8 cellular contexts compared by ENCODE assay signal in the genomic region with DNA sequence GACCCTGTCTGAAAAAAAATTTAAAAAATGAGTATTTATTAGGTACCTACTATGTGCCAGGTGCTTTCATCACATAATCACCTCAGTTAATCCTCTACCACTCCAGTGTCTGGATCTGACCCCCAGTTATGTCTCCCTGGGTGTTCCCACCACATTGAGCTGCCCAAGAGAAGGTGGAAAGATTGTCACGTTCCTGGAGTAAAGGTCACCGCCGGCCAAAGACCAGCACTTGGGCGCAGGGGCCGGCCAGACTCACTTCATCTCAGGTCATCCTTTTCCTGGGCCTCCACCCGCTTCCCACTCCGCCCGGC. TPM values are rescaled to one million over a fixed set of nuclear protein-coding genes. Genes with fewer than 3 reads are reported as not detected.
DNase-seq lines count a peak whose midpoint lies in the region; ATAC-seq, FAIRE-seq and TF ChIP-seq lines count a peak whose summit lies in the region.

No MANE protein-coding gene starts in this region.

- H3K4me2 ChIP-seq in fibroblast of lung (ENCODE audit: extremely low read depth, insufficient read depth, low read length), result peak overlapping the region; percentile 99

- no peaks in the 10 kb centered on the region for H3K9me3 ChIP-seq in fibroblast of lung (ENCODE audit: control insufficient read depth, insufficient read depth, low read depth, low read length)
- H3K9me3 ChIP-seq in pancreas, result no peaks in the 10 kb centered on the region

- H3K4me1 Mint-ChIP-seq in Calu3 (ENCODE audit: low read depth, unreplicated experiment), result peaks cover 8% of the 10 kb centered on the region

- H3K4me3 ChIP-seq in fibroblast of lung (replicated peaks in 1 of 4; ENCODE audit: control extremely low read depth in 1 of 4, insufficient read depth in 1 of 4, low read depth in 3 of 4, low read length in 4 of 4) (peak overlapping the region; percentile 74 to 95 (median 89)), pancreas (peak overlapping the region; percentile 83 to 94 (median 90))

- H3K36me3 ChIP-seq in fibroblast of lung (ENCODE audit: control insufficient read depth, insufficient read depth, low read length), result peaks cover 16% of the 10 kb centered on the region
- H3K36me3 ChIP-seq in pancreas, result peaks cover 0 to 10% (median 0%) of the 10 kb centered on the region in 3 donors

- intact Hi-C loops in Calu3 (cut with micrococcal nuclease; ENCODE audit: unreplicated experiment), result no loop called here
- intact Hi-C loops in pancreas (cut with DNase I), result no loop called here

- H3K4me3 Mint-ChIP-seq in Calu3 (ENCODE audit: low read depth, unreplicated experiment), result peak overlapping the region; percentile 96

- no peaks in the 10 kb centered on the region for H3K27me3 Mint-ChIP-seq in Calu3 (ENCODE audit: unreplicated experiment)

- no peak for FAIRE-seq in RCC 7860 (lab: Jason Lieb, UNC)
- FAIRE-seq in pancreas (lab: Jason Lieb, UNC), result no peak

- BruUV-seq in Calu3 (replicated peaks; lab: Mats Ljungman, UMichigan), result no TSS peak

- H3K27me3 ChIP-seq in fibroblast of lung (ENCODE audit: control insufficient read depth, insufficient read depth, low read length) (no peaks in the 10 kb centered on the region), pancreas (no peaks in the 10 kb centered on the region)

- H3K27ac ChIP-seq in fibroblast of lung (ENCODE audit: insufficient read depth, low read length) (peak overlapping the region; percentile 86), pancreas (peak overlapping the region; percentile 86 to 93 (median 92))

- CTCF ChIA-PET in Calu3 (lab: Charles Lee), result interaction anchor here (0.6 to 1.5 kb wide), 5 partner anchors 12 to 449 kb away, joined by 3 to 7 read pairs (median 5); a partner anchor contains a TSS

- H3K36me3 Mint-ChIP-seq in Calu3 (ENCODE audit: insufficient read depth, unreplicated experiment), result peaks cover 57% of the 10 kb centered on the region

- H3K27ac Mint-ChIP-seq in Calu3 (ENCODE audit: unreplicated experiment), result peak overlapping the region; percentile 93

- WGBS in pancreas, 2 donors, result 1 to 3% methylated on average over 8 of the region's 8 CpGs

- H3K4me1 ChIP-seq in fibroblast of lung (ENCODE audit: control insufficient read depth, extremely low read depth, insufficient read depth, low read length) (peaks cover 2% of the 10 kb centered on the region), pancreas (peaks cover 9 to 31% (median 11%) of the 10 kb centered on the region in 3 donors)

- peak in 2 of 4 donors; percentile 10 to 17 for ATAC-seq in pancreas
- ATAC-seq in GM21786 (IDR thresholded peaks at IDR 0.05; ENCODE audit: unreplicated experiment), result no peak

- peaks cover 20% of the 10 kb centered on the region for H3K79me2 ChIP-seq in fibroblast of lung (ENCODE audit: control insufficient read depth, insufficient read depth, low read length)

- H3K9me3 Mint-ChIP-seq in Calu3 (ENCODE audit: low read depth, unreplicated experiment), result no peaks in the 10 kb centered on the region

- no peaks in the 10 kb centered on the region for H4K20me1 ChIP-seq in fibroblast of lung (ENCODE audit: control insufficient read depth, extremely low read depth, insufficient read depth, low read length)

- TF ChIP-seq CTCF in Calu3 (IDR thresholded peaks at IDR 0.05; ENCODE audit: unreplicated experiment) (no peak), fibroblast of lung (conservative IDR thresholded peaks at IDR 0.05 in 1 of 2, IDR thresholded peaks at IDR 0.05 in 1 of 2; ENCODE audit: low read depth in 1 of 2, low read length in 2 of 2) (no peak), pancreas (IDR thresholded peaks at IDR 0.05) (no peak)

- DNase-seq in Calu3 (no peak), RCC 7860 (ENCODE audit: low spot score) (peak; percentile 11), fibroblast of lung (ENCODE audit: low read depth in 2 of 2) (no peak), pancreas (peak in 1 of 6 donors; percentile 46), NCI-H446 treated with DMSO at 0.1 percent for 48 hours (lab: John Stamatoyannopoulos, UW) (no peak), retina (no peak)
- DNase-seq in activated CD8-positive, alpha-beta memory T cell treated with anti-CD3 and anti-CD28 coated beads, Interleukin-2, amount 50 U/mL, for 48 hours, result no peak

- peak overlapping the region; percentile 89 for H2AFZ ChIP-seq in fibroblast of lung (ENCODE audit: low read length)

- H3K9ac ChIP-seq in fibroblast of lung (ENCODE audit: insufficient read depth, low read length), result peak overlapping the region; percentile 77

RNA-seq across cellular contexts. Expression of a gene that starts 0.7 kb away (rescaled TPM):
- 81.6 and 91.9 TPM in 2 replicates for total RNA-seq in Calu3 (2022)
- 30.6 and 32.4 TPM in 2 replicates for total RNA-seq in fibroblast of lung
- polyA plus RNA-seq in fibroblast of lung, result 28.6 and 35.5 TPM in 2 replicates
- polyA plus RNA-seq in fibroblast of lung (2012), result 37.1 and 48.9 TPM in 2 replicates
- polyA minus RNA-seq in fibroblast of lung (ENCODE audit: low replicate concordance), result 77.2 and 97.0 TPM in 2 replicates
- total RNA-seq in pancreas, result 10 to 100 TPM; 21.3 to 38.4 (median 30.5) TPM
- 10 to 100 TPM; 69.2 to 88.9 TPM for polyA plus RNA-seq in pancreas

RNA-seq across cellular contexts. Expression of a gene that starts 17.7 kb away (rescaled TPM):
- total RNA-seq in Calu3 (2022) (not detected in 2 replicates), fibroblast of lung (under 0.01 TPM in 1 of 2 replicates, not detected in the other), pancreas (10 to 100 TPM in 1 of 6 donors, under 1 TPM in 1, not detected in 4; 0.09 to 16.3 TPM)
- polyA plus RNA-seq in fibroblast of lung (0.05 TPM in 1 of 2 replicates, not detected in the other), pancreas (1 to 10 TPM in 1 of 2 donors, under 1 TPM in 1; 0.07 to 1.4 TPM)
- 0.05 TPM in 1 of 2 replicates, not detected in the other for polyA plus RNA-seq in fibroblast of lung (2012)
- polyA minus RNA-seq in fibroblast of lung (ENCODE audit: low replicate concordance), result not detected in 2 replicates

RNA-seq across cellular contexts. Expression of a gene that starts 34.4 kb away (rescaled TPM):
- 0.59 TPM in 1 of 2 replicates, not detected in the other for total RNA-seq in Calu3 (2022)
- total RNA-seq in fibroblast of lung, result 0.26 TPM in 1 of 2 replicates, not detected in the other
- not detected in 2 replicates for polyA plus RNA-seq in fibroblast of lung
- polyA plus RNA-seq in fibroblast of lung (2012), result not detected in 2 replicates
- not detected in 2 replicates for polyA minus RNA-seq in fibroblast of lung (ENCODE audit: low replicate concordance)
- total RNA-seq in pancreas, result 100 to 1,000 TPM in 1 of 6 donors, 10 to 100 TPM in 4, 1 to 10 TPM in 1; 4.1 to 146 (median 55.9) TPM
- polyA plus RNA-seq in pancreas, result 10 to 100 TPM in 1 of 2 donors, 1 to 10 TPM in 1; 8.4 to 57.6 TPM

RNA-seq across cellular contexts. Expression of a gene that starts 41.2 kb away (rescaled TPM):
- total RNA-seq in Calu3 (2022), result 253 and 303 TPM in 2 replicates
- total RNA-seq in fibroblast of lung, result 16.2 and 24.1 TPM in 2 replicates
- polyA plus RNA-seq in fibroblast of lung, result 14.1 and 14.5 TPM in 2 replicates
- polyA plus RNA-seq in fibroblast of lung (2012), result 11.8 and 12.3 TPM in 2 replicates
- 45.5 and 49.2 TPM in 2 replicates for polyA minus RNA-seq in fibroblast of lung (ENCODE audit: low replicate concordance)
- 100 to 1,000 TPM in 1 of 6 donors, 10 to 100 TPM in 5; 56.3 to 124 (median 76.4) TPM for total RNA-seq in pancreas
- polyA plus RNA-seq in pancreas, result 100 to 1,000 TPM in 1 of 2 donors, 10 to 100 TPM in 1; 88.9 to 185 TPM
